ENCODE assay signal across 8 cellular contexts in genomic region chr3:24829632-24830229, GRCh38.
DNase-seq lines count a peak whose midpoint lies in the region; ATAC-seq, FAIRE-seq and TF ChIP-seq lines count a peak whose summit lies in the region.

No MANE protein-coding gene starts in this region.

- intact Hi-C loops in lower leg skin (cut with DNase I; ENCODE audit: low total_unique reads), result no loop called here

- FAIRE-seq in H54 (lab: Jason Lieb, UNC), result no peak

- no peaks in the 10 kb centered on the region for H3K9me3 Mint-ChIP-seq in chondrocyte (ENCODE audit: low read depth)

- peak; percentile 55 to 70 for ATAC-seq in upper lobe of left lung (ENCODE audit: low FRiP score in 2 of 2)

- TF ChIP-seq EP300 in upper lobe of left lung (IDR thresholded peaks at IDR 0.05), result no peak

- H3K9me3 ChIP-seq in upper lobe of left lung, result no peaks in the 10 kb centered on the region
- no peaks in the 10 kb centered on the region for H3K9me3 ChIP-seq in effector memory CD4-positive, alpha-beta T cell (ENCODE audit: control insufficient read depth, low read length)

- peak overlapping the region; percentile 23 for H3K4me3 ChIP-seq in lower leg skin (ENCODE audit: low read depth, poor library complexity, severe bottlenecking)
- peak overlapping the region; percentile 44 to 58 (median 53) for H3K4me3 ChIP-seq in upper lobe of left lung
- no peak overlapping the region for H3K4me3 ChIP-seq in effector memory CD4-positive, alpha-beta T cell (ENCODE audit: insufficient read depth, low read depth, low read length, poor library complexity, severe bottlenecking)

- no peak overlapping the region for H3K27ac ChIP-seq in upper lobe of left lung
- no peak overlapping the region for H3K27ac ChIP-seq in effector memory CD4-positive, alpha-beta T cell (ENCODE audit: insufficient read depth, low read length, poor library complexity, severe bottlenecking)

- TF ChIP-seq CTCF in chondrocyte (IDR thresholded peaks at IDR 0.05), result no peak
- no peak for TF ChIP-seq CTCF in lower leg skin (IDR thresholded peaks at IDR 0.05)
- no peak for TF ChIP-seq CTCF in upper lobe of left lung (IDR thresholded peaks at IDR 0.05)

- peaks cover 12 to 23% (median 14%) of the 10 kb centered on the region in 4 donors for H3K4me1 ChIP-seq in upper lobe of left lung
- H3K4me1 ChIP-seq in effector memory CD4-positive, alpha-beta T cell (ENCODE audit: control insufficient read depth, insufficient read depth, low read length, poor library complexity, severe bottlenecking), result no peaks in the 10 kb centered on the region

- H3K36me3 ChIP-seq in upper lobe of left lung, result no peaks in the 10 kb centered on the region
- no peaks in the 10 kb centered on the region for H3K36me3 ChIP-seq in effector memory CD4-positive, alpha-beta T cell (ENCODE audit: control insufficient read depth, insufficient read depth, low read length)

- H3K27ac Mint-ChIP-seq in chondrocyte (ENCODE audit: unreplicated experiment), result no peak overlapping the region

- H3K4me1 Mint-ChIP-seq in chondrocyte (ENCODE audit: low read depth), result peaks cover 10% of the 10 kb centered on the region

- H3K27me3 Mint-ChIP-seq in chondrocyte (ENCODE audit: low read depth), result peaks cover 27% of the 10 kb centered on the region

- DNase-seq in NCI-H510A treated with DMSO at 0.1 percent for 48 hours (lab: John Stamatoyannopoulos, UW), result peak; percentile 9
- no peak for DNase-seq in NCI-H510A (lab: John Stamatoyannopoulos, UW)
- peak; percentile 83 for DNase-seq in chondrocyte (ENCODE audit: low spot score)
- DNase-seq in lower leg skin (ENCODE audit: low spot score in 2 of 2), result no peak
- peak; percentile 32 to 76 for DNase-seq in upper lobe of left lung
- no peak for DNase-seq in H54 (ENCODE audit: insufficient read length, low spot score)
- no peak for DNase-seq in effector memory CD4-positive, alpha-beta T cell
- DNase-seq in DMS79 treated with DMSO at 0.1 percent for 48 hours (lab: John Stamatoyannopoulos, UW), result no peak

- H3K4me3 Mint-ChIP-seq in chondrocyte (ENCODE audit: unreplicated experiment), result peak overlapping the region; percentile 83

- H3K36me3 Mint-ChIP-seq in chondrocyte (ENCODE audit: low read depth), result no peaks in the 10 kb centered on the region

- TF ChIP-seq POLR2A in lower leg skin (IDR thresholded peaks at IDR 0.05) (no peak), upper lobe of left lung (IDR thresholded peaks at IDR 0.05) (no peak), H54 (IDR thresholded peaks at IDR 0.05; ENCODE audit: low read depth, low read length) (no peak)

- H3K27me3 ChIP-seq in upper lobe of left lung, result peaks cover 0 to 4% (median 0%) of the 10 kb centered on the region in 4 donors
- peaks cover 4% of the 10 kb centered on the region for H3K27me3 ChIP-seq in effector memory CD4-positive, alpha-beta T cell (replicated peaks; ENCODE audit: control insufficient read depth, insufficient read depth, low read length, poor library complexity, severe bottlenecking)

- 0 to 2% methylated on average over 34 to 35 of the region's 35 CpGs for WGBS in lower leg skin, 2 donors
- 2% methylated on average over 19 to 34 of the region's 35 CpGs for WGBS in upper lobe of left lung, 2 donors

Comparison
In these comparisons a context has a peak if more than half of its experiments do, and no peak if none do; other contexts are left out.
1. DNase-seq: peak in NCI-H510A treated with DMSO at 0.1 percent for 48 hours (single experiment), chondrocyte (single experiment) and upper lobe of left lung (2 of 2); none in NCI-H510A (single experiment), lower leg skin (0 of 2), H54 (single experiment), effector memory CD4-positive, alpha-beta T cell (0 of 3) and DMS79 treated with DMSO at 0.1 percent for 48 hours (single experiment).